In the genomic region with DNA sequence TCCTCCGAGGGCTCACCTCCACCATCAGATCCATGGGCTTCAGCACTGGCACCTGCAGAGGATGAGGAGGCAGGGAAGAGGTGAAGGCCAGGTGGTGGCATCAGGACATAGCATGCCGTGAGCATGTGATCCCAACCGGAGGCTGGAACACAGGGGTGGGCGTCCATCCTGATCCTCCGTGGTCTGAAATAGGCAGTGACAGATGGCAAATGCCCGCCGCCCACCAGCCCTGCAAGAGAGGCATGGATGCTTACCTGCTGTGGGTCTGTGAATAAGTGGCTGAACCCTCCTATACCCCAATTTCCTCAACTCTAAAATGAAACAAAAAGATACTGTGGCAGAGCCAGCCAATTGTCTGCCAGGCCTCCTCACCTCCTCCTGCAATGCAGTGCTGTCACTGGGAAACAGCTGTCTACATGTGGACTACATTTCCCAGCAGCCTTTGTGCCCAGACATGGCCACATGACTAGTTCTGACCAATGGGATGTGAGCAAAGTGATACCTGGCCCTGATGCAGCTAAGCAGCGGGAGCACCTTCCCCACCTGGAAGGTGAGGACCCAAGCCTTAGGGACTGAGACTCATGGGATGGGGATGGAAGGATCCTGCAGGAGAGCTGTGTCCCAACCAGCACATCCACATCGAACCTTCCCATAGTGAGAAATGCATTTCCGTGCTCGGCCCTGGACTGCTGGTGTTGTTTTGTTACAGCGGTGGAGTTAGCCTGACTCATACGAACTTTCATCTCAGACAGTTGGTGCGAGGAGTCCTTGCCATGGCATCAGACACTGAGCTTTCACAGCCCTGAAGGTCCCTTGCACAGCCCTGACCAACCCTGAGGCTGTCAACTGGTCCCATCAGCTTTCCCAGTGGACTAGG, we compare ENCODE assay signal across 9 cellular contexts.
DNase-seq lines count a peak whose midpoint lies in the region; ATAC-seq, FAIRE-seq and TF ChIP-seq lines count a peak whose summit lies in the region.
"Had no signal": no experiment of that assay in that cellular context is flagged by ENCODE, and none has a peak within 500 bp of the region (broad histone marks: within the 10 kb centered on the region; RNA-seq: fewer than 3 reads in every experiment).

No MANE protein-coding gene starts in this region.

- FAIRE-seq in A549 (lab: Jason Lieb, UNC) = no peak

- DNase-seq in A549 (ENCODE audit: low read depth in 1 of 2, low spot score in 1 of 2) (peak; percentile 47 to 57), ELF-1 (ENCODE audit: low read depth, low spot score) (peak; percentile 75), RWPE2 (ENCODE audit: low spot score) (no peak), foreskin keratinocyte (peak in 1 of 2 donors; percentile 13), dedifferentiated amniotic fluid mesenchymal stem cell (ENCODE audit: extremely low spot score) (no peak)
- DNase-seq in effector memory CD8-positive, alpha-beta T cell = no peak
- DNase-seq: naive B cell had no signal

- peaks cover 0 to 3% of the 10 kb centered on the region in 2 donors for H3K4me1 Mint-ChIP-seq in effector memory CD8-positive, alpha-beta T cell (ENCODE audit: low read depth in 2 of 2)
- H3K4me1 Mint-ChIP-seq: naive B cell had no signal

- ATAC-seq in A549 (peak; percentile 67 to 84; a peak in 4 of 6 replicates), HG03280 (IDR thresholded peaks at IDR 0.05; ENCODE audit: unreplicated experiment) (peak; percentile 63), RWPE2 (ENCODE audit: low read depth) (peak; percentile 71; the same call in 2 of the 3 replicates), foreskin keratinocyte (peak; percentile 58), GM21526 (IDR thresholded peaks at IDR 0.05; ENCODE audit: low FRiP score, unreplicated experiment) (no peak)
- ATAC-seq in effector memory CD8-positive, alpha-beta T cell (replicated peaks) = no peak

- no peak for TF ChIP-seq CTCF in A549 (IDR thresholded peaks at IDR 0.05)
- TF ChIP-seq CTCF in RWPE2 (IDR thresholded peaks at IDR 0.05; ENCODE audit: poor library complexity, severe bottlenecking) = no peak
- no peak for TF ChIP-seq CTCF in foreskin keratinocyte (conservative IDR thresholded peaks at IDR 0.05)

- H3K4me3 Mint-ChIP-seq in effector memory CD8-positive, alpha-beta T cell = no peak overlapping the region
- H3K4me3 Mint-ChIP-seq: naive B cell had no signal

- H3K4me3 ChIP-seq in A549 = no peak overlapping the region
- H3K4me3 ChIP-seq in RWPE2 (ENCODE audit: severe bottlenecking) = no peak overlapping the region

- no peaks in the 10 kb centered on the region for H3K36me3 Mint-ChIP-seq in effector memory CD8-positive, alpha-beta T cell (ENCODE audit: insufficient read depth)
- H3K36me3 Mint-ChIP-seq: naive B cell had no signal

- WGBS in A549 (ENCODE audit: missing lambda C conversion rate) = 91% methylated on average over 12 of the region's 14 CpGs

- POLR2A ChIA-PET in A549 (lab: Yijun Ruan, JAX) = no interaction called here

- H3K27ac Mint-ChIP-seq in effector memory CD8-positive, alpha-beta T cell = no peak overlapping the region
- H3K27ac Mint-ChIP-seq: naive B cell had no signal

- H3K4me1 ChIP-seq in A549 (no peaks in the 10 kb centered on the region), RWPE2 (ENCODE audit: insufficient read depth, poor library complexity, severe bottlenecking) (no peaks in the 10 kb centered on the region), foreskin keratinocyte (no peaks in the 10 kb centered on the region)

- TF ChIP-seq RAD21 in A549 (conservative IDR thresholded peaks at IDR 0.05 in 1 of 2, IDR thresholded peaks at IDR 0.05 in 1 of 2) = no peak

- CTCF ChIA-PET in A549 (lab: Yijun Ruan, JAX) = interaction anchor here (1.1 to 2.4 kb wide), 3 partner anchors 41 to 174 kb away, joined by 4 to 10 read pairs (median 5); no protein-coding TSS in a partner anchor

- TF ChIP-seq POLR2A in A549 (IDR thresholded peaks at IDR 0.05; ENCODE audit: low read length) = no peak

- H3K27me3 ChIP-seq in RWPE2 (ENCODE audit: insufficient read depth, poor library complexity, severe bottlenecking) = no peaks in the 10 kb centered on the region
- H3K27me3 ChIP-seq in foreskin keratinocyte = no peaks in the 10 kb centered on the region

- peaks cover 17 to 45% of the 10 kb centered on the region in 2 donors for H3K27me3 Mint-ChIP-seq in effector memory CD8-positive, alpha-beta T cell

- no peaks in the 10 kb centered on the region for H3K36me3 ChIP-seq in RWPE2 (ENCODE audit: low read depth)

- H3K9me3 ChIP-seq in A549 (no peaks in the 10 kb centered on the region), RWPE2 (ENCODE audit: severe bottlenecking) (no peaks in the 10 kb centered on the region)

- H3K27ac ChIP-seq in A549 = no peak overlapping the region
- no peak overlapping the region for H3K27ac ChIP-seq in RWPE2 (ENCODE audit: poor library complexity, severe bottlenecking)
- H3K27ac ChIP-seq in foreskin keratinocyte = no peak overlapping the region

- no peaks in the 10 kb centered on the region for H3K9me3 Mint-ChIP-seq in effector memory CD8-positive, alpha-beta T cell

- no peak overlapping the region for H3K4me2 ChIP-seq in A549

- TF ChIP-seq EP300 in A549 (IDR thresholded peaks at IDR 0.05) = no peak

TF ChIP-seq in A549, 52 proteins besides CTCF, POLR2A, EP300 and RAD21:
- TF ChIP-seq RCOR1 (IDR thresholded peaks at IDR 0.05; ENCODE audit: low read depth, low read length) (no peak), EHMT2 (IDR thresholded peaks at IDR 0.05; ENCODE audit: low read depth) (no peak), CHD4 (IDR thresholded peaks at IDR 0.05; ENCODE audit: borderline replicate concordance) (no peak), RFX5 (IDR thresholded peaks at IDR 0.05) (no peak), HEYL (CRISPR knock-in tag; IDR thresholded peaks at IDR 0.05) (no peak)
- TF ChIP-seq, protein P1, sequence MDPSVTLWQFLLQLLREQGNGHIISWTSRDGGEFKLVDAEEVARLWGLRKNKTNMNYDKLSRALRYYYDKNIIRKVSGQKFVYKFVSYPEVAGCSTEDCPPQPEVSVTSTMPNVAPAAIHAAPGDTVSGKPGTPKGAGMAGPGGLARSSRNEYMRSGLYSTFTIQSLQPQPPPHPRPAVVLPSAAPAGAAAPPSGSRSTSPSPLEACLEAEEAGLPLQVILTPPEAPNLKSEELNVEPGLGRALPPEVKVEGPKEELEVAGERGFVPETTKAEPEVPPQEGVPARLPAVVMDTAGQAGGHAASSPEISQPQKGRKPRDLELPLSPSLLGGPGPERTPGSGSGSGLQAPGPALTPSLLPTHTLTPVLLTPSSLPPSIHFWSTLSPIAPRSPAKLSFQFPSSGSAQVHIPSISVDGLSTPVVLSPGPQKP (IDR thresholded peaks at IDR 0.05; ENCODE audit: low read depth, low read length) = no peak
- TF ChIP-seq, protein P2, sequence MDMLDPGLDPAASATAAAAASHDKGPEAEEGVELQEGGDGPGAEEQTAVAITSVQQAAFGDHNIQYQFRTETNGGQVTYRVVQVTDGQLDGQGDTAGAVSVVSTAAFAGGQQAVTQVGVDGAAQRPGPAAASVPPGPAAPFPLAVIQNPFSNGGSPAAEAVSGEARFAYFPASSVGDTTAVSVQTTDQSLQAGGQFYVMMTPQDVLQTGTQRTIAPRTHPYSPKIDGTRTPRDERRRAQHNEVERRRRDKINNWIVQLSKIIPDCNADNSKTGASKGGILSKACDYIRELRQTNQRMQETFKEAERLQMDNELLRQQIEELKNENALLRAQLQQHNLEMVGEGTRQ (IDR thresholded peaks at IDR 0.05) = peak; percentile 76

Comparison
In these comparisons a context has a peak if more than half of its experiments do, and no peak if none do; other contexts are left out.
1. ATAC-seq: peak in A549 (2 of 2), HG03280 (single experiment), RWPE2 (single experiment) and foreskin keratinocyte (single experiment); none in GM21526 (single experiment) and effector memory CD8-positive, alpha-beta T cell (single experiment).
2. DNase-seq: peak in A549 (2 of 2) and ELF-1 (single experiment); none in RWPE2 (single experiment), effector memory CD8-positive, alpha-beta T cell (0 of 3) and dedifferentiated amniotic fluid mesenchymal stem cell (single experiment).